ENCODE assay signal across 8 cellular contexts in genomic region chr3:179068779-179069530, GRCh38. TPM values are rescaled to one million over a fixed set of nuclear protein-coding genes. Genes with fewer than 3 reads are reported as not detected.
A peak's percentile ranks its signal among the peaks of the same experiment; 100 is the strongest.
DNase-seq lines count a peak whose midpoint lies in the region; ATAC-seq and TF ChIP-seq lines count a peak whose summit lies in the region.

No MANE protein-coding gene starts in this region.

- peak overlapping the region; percentile 2 for H3K4me3 Mint-ChIP-seq in stimulated activated memory B cell treated with anti-CD40 and anti-IgM and Interleukin-4, amounts not matched to agents 10 μg/mL and 1 μg/mL and 100 μg/mL, for 72 hours

- peak; percentile 81 for TF ChIP-seq CTCF in DOHH2 (IDR thresholded peaks at IDR 0.05; ENCODE audit: low read depth, low read length, poor library complexity, severe bottlenecking)
- peak; percentile 66 for TF ChIP-seq CTCF in VCaP (conservative IDR thresholded peaks at IDR 0.05)

- no peak for ATAC-seq in stimulated activated memory B cell treated with anti-CD40 and anti-IgM and Interleukin-4, amounts not matched to agents 10 μg/mL and 1 μg/mL and 100 μg/mL, for 72 hours
- ATAC-seq in HG03378 (IDR thresholded peaks at IDR 0.05; ENCODE audit: unreplicated experiment) (no peak), GM21360 (IDR thresholded peaks at IDR 0.05; ENCODE audit: unreplicated experiment) (no peak), GM19452 (IDR thresholded peaks at IDR 0.05; ENCODE audit: unreplicated experiment) (no peak)

- H3K79me2 ChIP-seq in DOHH2 (ENCODE audit: control insufficient read depth, low read length): peaks cover 66% of the 10 kb centered on the region
- peaks cover 7% of the 10 kb centered on the region; the same call in 1 of the 2 replicates for H3K79me2 ChIP-seq in Karpas-422 (ENCODE audit: low read length)

- no peaks in the 10 kb centered on the region for H3K27me3 Mint-ChIP-seq in stimulated activated memory B cell treated with anti-CD40 and anti-IgM and Interleukin-4, amounts not matched to agents 10 μg/mL and 1 μg/mL and 100 μg/mL, for 72 hours

- H3K9ac ChIP-seq in Karpas-422 (ENCODE audit: low read length): 0 out of 2 replicates have a peak overlapping the region, but pooled peaks have one; percentile 1

- peak overlapping the region; percentile 17 for H3K27ac Mint-ChIP-seq in stimulated activated memory B cell treated with anti-CD40 and anti-IgM and Interleukin-4, amounts not matched to agents 10 μg/mL and 1 μg/mL and 100 μg/mL, for 72 hours

- H3K4me3 ChIP-seq in DOHH2 (ENCODE audit: low read length): peak overlapping the region; percentile 99
- H3K4me3 ChIP-seq in Karpas-422 (ENCODE audit: low read length): no peak overlapping the region

- DNase-seq in Karpas-422 (peak; percentile 44), fibroblast of peridontal ligament (ENCODE audit: extremely low read depth) (peak; percentile 56)

- H3K27ac ChIP-seq in DOHH2 (ENCODE audit: low read depth, low read length) (peak overlapping the region; percentile 86; the same call in 1 of the 2 replicates), Karpas-422 (ENCODE audit: low read length) (no peak overlapping the region), VCaP (no peak overlapping the region)

- peaks cover 40% of the 10 kb centered on the region for H3K36me3 ChIP-seq in DOHH2 (ENCODE audit: control insufficient read depth, low read length)
- no peaks in the 10 kb centered on the region for H3K36me3 ChIP-seq in Karpas-422 (ENCODE audit: insufficient read depth, low read length)

- H3K9me3 ChIP-seq in DOHH2 (ENCODE audit: control insufficient read depth, insufficient read depth, low read length) (no peaks in the 10 kb centered on the region), Karpas-422 (ENCODE audit: low read length) (no peaks in the 10 kb centered on the region)

- H3K9me3 Mint-ChIP-seq in stimulated activated memory B cell treated with anti-CD40 and anti-IgM and Interleukin-4, amounts not matched to agents 10 μg/mL and 1 μg/mL and 100 μg/mL, for 72 hours: no peaks in the 10 kb centered on the region

- H3K4me1 ChIP-seq in DOHH2 (ENCODE audit: control insufficient read depth, low read length) (peaks cover 42% of the 10 kb centered on the region), Karpas-422 (ENCODE audit: low read length) (peaks cover 31% of the 10 kb centered on the region)

- peaks cover 14% of the 10 kb centered on the region; the same call in 1 of the 2 replicates for H3F3A ChIP-seq in DOHH2 (ENCODE audit: control insufficient read depth, insufficient read depth)

- H2AFZ ChIP-seq in Karpas-422 (ENCODE audit: low read length): no peak overlapping the region

- H3K4me2 ChIP-seq in DOHH2 (ENCODE audit: low read length): peak overlapping the region; percentile 96
- peak overlapping the region; percentile 90 for H3K4me2 ChIP-seq in Karpas-422 (ENCODE audit: low read depth, low read length, poor library complexity, severe bottlenecking)

- H4K20me1 ChIP-seq in DOHH2 (ENCODE audit: control insufficient read depth, insufficient read depth, low read depth, low read length): no peaks in the 10 kb centered on the region
- no peaks in the 10 kb centered on the region for H4K20me1 ChIP-seq in Karpas-422 (ENCODE audit: insufficient read depth, low read depth, low read length)

- peaks cover 35% of the 10 kb centered on the region for H3K36me3 Mint-ChIP-seq in stimulated activated memory B cell treated with anti-CD40 and anti-IgM and Interleukin-4, amounts not matched to agents 10 μg/mL and 1 μg/mL and 100 μg/mL, for 72 hours

- H3K27me3 ChIP-seq in DOHH2 (ENCODE audit: control insufficient read depth, low read length) (no peaks in the 10 kb centered on the region), Karpas-422 (ENCODE audit: low read length) (no peaks in the 10 kb centered on the region)

- H3K4me1 Mint-ChIP-seq in stimulated activated memory B cell treated with anti-CD40 and anti-IgM and Interleukin-4, amounts not matched to agents 10 μg/mL and 1 μg/mL and 100 μg/mL, for 72 hours: peaks cover 51% of the 10 kb centered on the region

- H3K9me2 ChIP-seq in DOHH2 (replicated peaks; ENCODE audit: control insufficient read depth, low read length): no peaks in the 10 kb centered on the region
- H3K9me2 ChIP-seq in Karpas-422 (replicated peaks; ENCODE audit: insufficient read depth, low read length): no peaks in the 10 kb centered on the region

RNA-seq across cellular contexts. Expression of gene ZMAT3, which starts 2.7 kb away (rescaled TPM):
- 4.1 and 11.9 TPM in 2 replicates for total RNA-seq in Karpas-422 (2014; rRNA removed; shearing (Covaris generic); ENCODE audit: low replicate concordance)
